9 cellular contexts compared by ENCODE assay signal in the genomic region with DNA sequence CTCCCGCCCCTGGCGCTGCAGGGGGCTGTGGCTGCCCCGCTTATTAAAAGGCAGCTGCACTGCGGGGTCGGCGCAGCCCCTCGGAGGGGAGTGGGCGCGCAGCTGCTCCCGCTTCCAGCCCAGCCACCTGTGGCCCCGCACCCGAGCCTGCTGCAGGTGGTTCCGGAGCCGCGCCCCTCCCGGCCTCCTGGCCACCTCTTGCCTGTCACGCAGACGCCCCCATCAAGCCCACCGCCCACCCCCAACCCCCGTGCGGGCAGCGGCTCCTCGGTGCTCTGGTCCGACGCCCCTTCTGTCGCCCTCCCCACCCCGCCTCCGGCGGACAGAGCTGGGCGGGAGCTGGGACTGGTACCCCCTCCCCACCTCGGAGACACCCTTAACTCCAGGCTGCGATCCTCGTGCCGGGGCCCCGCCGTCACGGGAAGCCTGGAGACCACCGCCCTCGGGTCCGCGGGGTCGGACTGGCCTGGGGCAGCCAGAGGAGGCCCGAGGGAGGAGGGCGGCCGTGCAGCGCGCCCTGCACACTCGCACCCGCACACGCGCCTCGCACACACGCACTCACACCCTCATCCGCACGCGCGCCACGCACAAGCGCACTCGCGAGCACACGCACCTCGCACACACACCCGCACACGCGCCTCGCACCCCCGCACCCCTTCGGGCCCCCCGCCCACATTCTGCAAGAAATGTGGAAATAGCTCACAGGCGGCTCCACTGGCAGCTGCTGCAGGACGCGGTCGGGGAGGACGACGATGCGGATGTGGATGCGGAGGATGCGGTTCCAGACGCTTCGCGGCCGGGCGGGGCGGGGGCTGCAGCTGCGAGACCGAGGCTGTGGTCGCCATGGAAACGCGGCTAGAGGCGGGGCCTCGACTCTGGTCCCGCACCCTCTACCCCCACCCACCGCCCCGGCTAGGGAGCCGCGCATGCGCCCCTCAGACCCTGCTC. TPM values are rescaled to one million over a fixed set of nuclear protein-coding genes. Genes with fewer than 3 reads are reported as not detected.
DNase-seq lines count a peak whose midpoint lies in the region; ATAC-seq and TF ChIP-seq lines count a peak whose summit lies in the region.
"Had no signal": no experiment of that assay in that cellular context is flagged by ENCODE, and none has a peak within 500 bp of the region (broad histone marks: within the 10 kb centered on the region; RNA-seq: fewer than 3 reads in every experiment).

A gene with protein sequence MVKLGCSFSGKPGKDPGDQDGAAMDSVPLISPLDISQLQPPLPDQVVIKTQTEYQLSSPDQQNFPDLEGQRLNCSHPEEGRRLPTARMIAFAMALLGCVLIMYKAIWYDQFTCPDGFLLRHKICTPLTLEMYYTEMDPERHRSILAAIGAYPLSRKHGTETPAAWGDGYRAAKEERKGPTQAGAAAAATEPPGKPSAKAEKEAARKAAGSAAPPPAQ (minus strand): TSS at position 766 of the 948 bp plus-strand sequence. CDS start 7,907 bp downstream, outside the sequence.

- no peak for TF ChIP-seq POLR2A in ovary (IDR thresholded peaks at IDR 0.05)
- no peak for TF ChIP-seq POLR2A in transverse colon (IDR thresholded peaks at IDR 0.05)

- 3 to 5% (median 4%) methylated on average over 48 to 98 of the region's 98 CpGs for WGBS in ovary, 3 donors
- 5% methylated on average over 59 of the region's 98 CpGs; no CpG with 5 or more reads in 1 of the 2 donors for WGBS in transverse colon (ENCODE audit: low coverage in 1 of 2), 2 donors

- in situ Hi-C loops in transverse colon (cut with MboI; ENCODE audit: low pct_ligation_motif_present in 1 of 4, low pct_unique_long_range_greater_than_20kb in 1 of 4, low sequenced_read_pairs in 3 of 4), result no loop called here

- H3K4me1 Mint-ChIP-seq in activated CD4-positive, alpha-beta memory T cell treated with anti-CD3 and anti-CD28 coated beads for 36 hours (ENCODE audit: low read depth), result peaks cover 5% of the 10 kb centered on the region

- POLR2A ChIA-PET in activated CD4-positive, alpha-beta memory T cell treated with anti-CD3 and anti-CD28 coated beads for 36 hours (lab: Charles Lee), result interaction anchor here (0.9 kb wide), 1 partner anchor 10 kb away, joined by 3 read pairs; a partner anchor contains a TSS

- no peaks in the 10 kb centered on the region for H3K36me3 Mint-ChIP-seq in activated CD4-positive, alpha-beta memory T cell treated with anti-CD3 and anti-CD28 coated beads for 36 hours

- peaks cover 6% of the 10 kb centered on the region for H3K27me3 Mint-ChIP-seq in activated CD4-positive, alpha-beta memory T cell treated with anti-CD3 and anti-CD28 coated beads for 36 hours

- no peak within 1 kb of the TSS for H3K27ac Mint-ChIP-seq in activated CD4-positive, alpha-beta memory T cell treated with anti-CD3 and anti-CD28 coated beads for 36 hours

- intact Hi-C loops in activated CD4-positive, alpha-beta memory T cell treated with anti-CD3 and anti-CD28 coated beads for 36 hours (cut with micrococcal nuclease), result no loop called here
- intact Hi-C loops in ovary (cut with DNase I) (no loop called here), transverse colon (cut with DNase I; ENCODE audit: low total_unique reads) (no loop called here)

- H3K27ac ChIP-seq in ovary (no peak within 1 kb of the TSS), transverse colon (no peak within 1 kb of the TSS)
- H3K27ac ChIP-seq: 22Rv1 had no signal

- H3K4me3 ChIP-seq in ovary (peak within 1 kb of the TSS; percentile 28), transverse colon (peak within 1 kb of the TSS; percentile 8 to 36 (median 19))

- no peak for ATAC-seq in HG02852 (IDR thresholded peaks at IDR 0.05; ENCODE audit: unreplicated experiment)

- no peak for TF ChIP-seq CTCF in ovary (IDR thresholded peaks at IDR 0.05)
- no peak for TF ChIP-seq CTCF in transverse colon (IDR thresholded peaks at IDR 0.05)

- TF ChIP-seq EP300 in ovary (IDR thresholded peaks at IDR 0.05) (no peak), transverse colon (IDR thresholded peaks at IDR 0.05; ENCODE audit: low read depth) (no peak)

- H3K27me3 ChIP-seq in ovary, result peaks cover 6% of the 10 kb centered on the region
- peaks cover 57% of the 10 kb centered on the region for H3K27me3 ChIP-seq in transverse colon

- H3K36me3 ChIP-seq in ovary, result no peaks in the 10 kb centered on the region
- H3K36me3 ChIP-seq in transverse colon, result no peaks in the 10 kb centered on the region

- H3K4me3 Mint-ChIP-seq in activated CD4-positive, alpha-beta memory T cell treated with anti-CD3 and anti-CD28 coated beads for 36 hours, result peak within 1 kb of the TSS; percentile 35

- CTCF ChIA-PET in activated CD4-positive, alpha-beta memory T cell treated with anti-CD3 and anti-CD28 coated beads for 36 hours (lab: Charles Lee), result interaction anchor here (0.7 kb wide), 1 partner anchor 23 kb away, joined by 3 read pairs; no protein-coding TSS in a partner anchor

- no peaks in the 10 kb centered on the region for H3K9me3 Mint-ChIP-seq in activated CD4-positive, alpha-beta memory T cell treated with anti-CD3 and anti-CD28 coated beads for 36 hours

- H3K9me3 ChIP-seq in ovary (peaks cover 0 to 2% of the 10 kb centered on the region in 2 donors), transverse colon (no peaks in the 10 kb centered on the region)

- DNase-seq in DMS 273 (lab: John Stamatoyannopoulos, UW; ENCODE audit: unreplicated experiment) (peak; percentile 71), DMS 273 treated with DMSO at 0.1 percent for 48 hours (lab: John Stamatoyannopoulos, UW) (no peak), ovary (peak in 1 of 5 donors; percentile 22), transverse colon (peak; percentile 62), DMS153 (lab: John Stamatoyannopoulos, UW) (no peak)
- peak; percentile 84 for DNase-seq in activated CD4-positive, alpha-beta memory T cell treated with anti-CD3 and anti-CD28 coated beads for 36 hours
- DNase-seq in effector CD4-positive, alpha-beta T cell, result peak; percentile 87

- H3K4me1 ChIP-seq in ovary (ENCODE audit: insufficient read depth), result peaks cover 8% of the 10 kb centered on the region
- H3K4me1 ChIP-seq in transverse colon, result peaks cover 14 to 21% (median 20%) of the 10 kb centered on the region in 4 donors

RNA-seq across cellular contexts. Expression of the gene that starts here (rescaled TPM):
- not detected for total RNA-seq in activated CD4-positive, alpha-beta memory T cell treated with anti-CD3 and anti-CD28 coated beads for 36 hours
- total RNA-seq in ovary, result under 1 TPM in 1 of 7 donors, not detected in 6; 0.69 TPM
- polyA plus RNA-seq in ovary, result not detected
- total RNA-seq in transverse colon, result 1 to 10 TPM in 1 of 4 donors, under 1 TPM in 1, not detected in 2; 0.82 to 1.3 TPM

Comparison
In these comparisons a context has a peak if more than half of its experiments do, and no peak if none do; other contexts are left out.
1. DNase-seq: peak in DMS 273 (single experiment), effector CD4-positive, alpha-beta T cell (single experiment) and transverse colon (single experiment); none in DMS 273 treated with DMSO at 0.1 percent for 48 hours (single experiment) and DMS153 (single experiment).
2. Peak in DNase-seq in activated CD4-positive, alpha-beta memory T cell treated with anti-CD3 and anti-CD28 coated beads for 36 hours; RNA of the gene not detected or under 1 TPM.